ENCODE assay signal across 8 cellular contexts in the genomic region with DNA sequence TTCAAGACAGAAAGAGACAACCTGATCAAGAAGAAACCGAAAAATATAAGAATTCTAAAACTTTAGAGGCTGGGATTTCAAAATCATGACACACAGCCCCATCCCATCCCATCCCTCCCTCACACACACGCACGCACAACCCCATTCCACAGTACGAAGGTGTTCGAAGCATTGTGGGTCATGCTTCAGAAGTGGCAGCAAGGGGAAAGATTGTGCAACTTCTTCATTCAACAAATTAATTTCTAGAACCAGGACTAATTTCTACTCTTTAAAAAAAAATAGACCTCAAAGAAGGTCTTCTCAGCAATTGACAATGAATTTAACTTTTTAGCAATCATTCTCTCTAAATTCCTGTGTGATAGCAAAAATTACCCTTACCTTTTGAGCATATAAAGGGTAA. TPM values are rescaled to one million over a fixed set of nuclear protein-coding genes. Genes with fewer than 3 reads are reported as not detected.
DNase-seq lines count a peak whose midpoint lies in the region; ATAC-seq and TF ChIP-seq lines count a peak whose summit lies in the region.

No MANE protein-coding gene starts in this region.

- ATAC-seq in PC-3, result no peak

- CTCF ChIA-PET in Calu3 (lab: Charles Lee) (no interaction called here), PC-3 (lab: Charles Lee) (interaction anchor here (0.6 kb wide), 2 partner anchors 9 to 76 kb away, joined by 4 to 8 read pairs; no protein-coding TSS in a partner anchor)

- peak overlapping the region; percentile 98 for H2AFZ ChIP-seq in PC-3 (ENCODE audit: low read length)

- peak overlapping the region; percentile 74 for H3K4me3 Mint-ChIP-seq in Calu3 (ENCODE audit: low read depth, unreplicated experiment)
- H3K4me3 Mint-ChIP-seq in progenitor cell of endocrine pancreas (ENCODE audit: low read depth), result peak overlapping the region; percentile 90

- no peaks in the 10 kb centered on the region for H3K9me3 ChIP-seq in PC-3 (ENCODE audit: low read length)

- no peak for DNase-seq in Calu3
- no peak for DNase-seq in PC-3
- no peak for DNase-seq in epithelial cell of esophagus (ENCODE audit: low read depth)
- no peak for DNase-seq in progenitor cell of endocrine pancreas (ENCODE audit: low spot score, unreplicated experiment)
- no peak for DNase-seq in germinal center (ENCODE audit: low spot score)
- no peak for DNase-seq in Kasumi-1 (lab: John Stamatoyannopoulos, UW)
- DNase-seq in DMS153 (lab: John Stamatoyannopoulos, UW), result no peak
- DNase-seq in NCI-H1930 (lab: John Stamatoyannopoulos, UW), result no peak

- intact Hi-C loops in Calu3 (cut with micrococcal nuclease; ENCODE audit: unreplicated experiment) (no loop called here), PC-3 (cut with micrococcal nuclease) (loop anchor here (1.0 kb wide), 1 partner anchor 88 kb away; the partner anchor contains the start of gene ESAM)

- H3K36me3 ChIP-seq in PC-3 (ENCODE audit: low read depth, low read length), result no peaks in the 10 kb centered on the region

- POLR2A ChIA-PET in PC-3 (lab: Charles Lee; ENCODE audit: unreplicated experiment), result interaction anchor here (0.6 kb wide), 1 partner anchor 80 kb away, joined by 10 read pairs; no protein-coding TSS in a partner anchor

- H3K27ac ChIP-seq in PC-3 (ENCODE audit: low read length), result peak overlapping the region; percentile 46; the same call in 1 of the 2 replicates

- H3K9ac ChIP-seq in PC-3 (ENCODE audit: low read length), result peak overlapping the region; percentile 92

- H3F3A ChIP-seq in PC-3 (ENCODE audit: low read length, unreplicated experiment), result no peaks in the 10 kb centered on the region

- H3K4me3 ChIP-seq in PC-3 (ENCODE audit: low read length), result peak overlapping the region; percentile 91
- peak overlapping the region; percentile 79 for H3K4me3 ChIP-seq in epithelial cell of esophagus (ENCODE audit: low read length)

- H3K4me1 ChIP-seq in PC-3 (ENCODE audit: insufficient read depth, low read length), result peaks cover 16% of the 10 kb centered on the region

- H3K27me3 Mint-ChIP-seq in Calu3 (ENCODE audit: unreplicated experiment) (no peaks in the 10 kb centered on the region), progenitor cell of endocrine pancreas (no peaks in the 10 kb centered on the region)

- no peaks in the 10 kb centered on the region for H4K20me1 ChIP-seq in PC-3 (ENCODE audit: low read length)

- BruUV-seq in Calu3 (replicated peaks; lab: Mats Ljungman, UMichigan), result no TSS peak
- BruUV-seq in PC-3 (replicated peaks; lab: Mats Ljungman, UMichigan), result no TSS peak

- TF ChIP-seq CTCF in Calu3 (IDR thresholded peaks at IDR 0.05; ENCODE audit: unreplicated experiment) (no peak), PC-3 (conservative IDR thresholded peaks at IDR 0.05; ENCODE audit: low read depth, low read length) (no peak), epithelial cell of esophagus (IDR thresholded peaks at IDR 0.05; ENCODE audit: insufficient read depth, low read depth, low read length, missing control alignments) (no peak), progenitor cell of endocrine pancreas (IDR thresholded peaks at IDR 0.05; ENCODE audit: unreplicated experiment) (no peak)

- H3K27me3 ChIP-seq in PC-3 (ENCODE audit: low read length), result no peaks in the 10 kb centered on the region

- H3K36me3 Mint-ChIP-seq in Calu3 (ENCODE audit: insufficient read depth, unreplicated experiment) (peaks cover 18% of the 10 kb centered on the region), progenitor cell of endocrine pancreas (ENCODE audit: insufficient read depth) (no peaks in the 10 kb centered on the region)

- H3K9me2 ChIP-seq in PC-3 (replicated peaks; ENCODE audit: low read length), result no peaks in the 10 kb centered on the region

- no peaks in the 10 kb centered on the region for H3K4me1 Mint-ChIP-seq in Calu3 (ENCODE audit: low read depth, unreplicated experiment)
- peaks cover 6% of the 10 kb centered on the region for H3K4me1 Mint-ChIP-seq in progenitor cell of endocrine pancreas (ENCODE audit: low read depth)

- peak overlapping the region; percentile 81 for H3K27ac Mint-ChIP-seq in Calu3 (ENCODE audit: unreplicated experiment)
- peak overlapping the region; percentile 97 for H3K27ac Mint-ChIP-seq in progenitor cell of endocrine pancreas

- no peaks in the 10 kb centered on the region for H3K9me3 Mint-ChIP-seq in Calu3 (ENCODE audit: low read depth, unreplicated experiment)
- no peaks in the 10 kb centered on the region for H3K9me3 Mint-ChIP-seq in progenitor cell of endocrine pancreas (ENCODE audit: low read depth)

- peak overlapping the region; percentile 95 for H3K4me2 ChIP-seq in PC-3 (ENCODE audit: low read length)

- peaks cover 15% of the 10 kb centered on the region for H3K79me2 ChIP-seq in PC-3 (ENCODE audit: low read length)

RNA-seq across cellular contexts. Expression of gene SPA17, which starts 0.9 kb away (rescaled TPM):
- 5.4 and 5.6 TPM in 2 replicates for total RNA-seq in Calu3 (2022)
- 14.0 and 16.5 TPM in 2 replicates for total RNA-seq in PC-3 (2014; rRNA removed)
- total RNA-seq in progenitor cell of endocrine pancreas, result 12.0 and 13.6 TPM in 2 replicates

RNA-seq across cellular contexts. Expression of gene SIAE, which starts 1.0 kb away (rescaled TPM):
- total RNA-seq in Calu3 (2022), result 8.4 and 10.0 TPM in 2 replicates
- total RNA-seq in PC-3 (2014; rRNA removed), result 12.8 and 17.6 TPM in 2 replicates
- total RNA-seq in progenitor cell of endocrine pancreas, result 7.9 and 8.7 TPM in 2 replicates

RNA-seq across cellular contexts. Expression of gene TBRG1, which starts 51.9 kb away (rescaled TPM):
- total RNA-seq in Calu3 (2022), result 18.8 and 19.1 TPM in 2 replicates
- total RNA-seq in PC-3 (2014; rRNA removed), result 20.6 and 21.8 TPM in 2 replicates
- 31.1 and 33.3 TPM in 2 replicates for total RNA-seq in progenitor cell of endocrine pancreas
